In genomic region chr5:175967471-175968372, GRCh38 we compare ENCODE assay signal across 8 cellular contexts. TPM values are rescaled to one million over a fixed set of nuclear protein-coding genes. Genes with fewer than 3 reads are reported as not detected.
DNase-seq lines count a peak whose midpoint lies in the region; ATAC-seq and TF ChIP-seq lines count a peak whose summit lies in the region.
"Not testable (repeated sequence)": the region's sequence is repeated elsewhere in the genome, so short reads cannot be mapped to it uniquely, and the experiment has no call there.

THOC3 (minus strand) TSS chr5:175968315; CDS start chr5:175968208, 107 bp downstream.

- DNase-seq in CD8-positive, alpha-beta memory T cell, result peak; percentile 64 to 89 (median 86)
- DNase-seq in T-helper 17 cell (peak; percentile 63 to 78 (median 65)), adipocyte (ENCODE audit: low read depth) (peak; percentile 83), globus pallidus (ENCODE audit: low spot score) (peak; percentile 67), nephron progenitor cell (peak; percentile 74)
- DNase-seq in stimulated activated CD8-positive, alpha-beta memory T cell treated with anti-CD3 and anti-CD28 coated beads, Interleukin-2, amount 100 ng/mL, for 1 hour (ENCODE audit: low read depth in 2 of 2), result peak; percentile 55 to 56

- H3K27me3 ChIP-seq in CD8-positive, alpha-beta memory T cell (ENCODE audit: insufficient read depth, low read length, poor library complexity, severe bottlenecking); adipocyte (replicated peaks; ENCODE audit: control insufficient read depth, insufficient read depth, low read length): not testable (repeated sequence)

- not testable (repeated sequence) for H3K27me3 Mint-ChIP-seq in CD8-positive, alpha-beta memory T cell; T-helper 17 cell; nephron progenitor cell (ENCODE audit: low read depth, poor library complexity)

- H3K4me3 ChIP-seq in CD8-positive, alpha-beta memory T cell (ENCODE audit: low read length), result peak within 1 kb of the TSS; percentile 55
- H3K4me3 ChIP-seq in adipocyte (ENCODE audit: low read length), result peak within 1 kb of the TSS; percentile 81

- H3K4me3 Mint-ChIP-seq in CD8-positive, alpha-beta memory T cell, result peak within 1 kb of the TSS; percentile 77 to 94 (median 79)
- H3K4me3 Mint-ChIP-seq in T-helper 17 cell (peak within 1 kb of the TSS; percentile 92), nephron progenitor cell (peak within 1 kb of the TSS; percentile 88)

- not testable (repeated sequence) for H3K4me1 Mint-ChIP-seq in CD8-positive, alpha-beta memory T cell; T-helper 17 cell; nephron progenitor cell

- H3K4me1 ChIP-seq in CD8-positive, alpha-beta memory T cell (ENCODE audit: insufficient read depth, low read length); adipocyte (ENCODE audit: control insufficient read depth, insufficient read depth, low read length): not testable (repeated sequence)

- H3K9me3 ChIP-seq in CD8-positive, alpha-beta memory T cell (ENCODE audit: low read length); T-helper 17 cell (ENCODE audit: control insufficient read depth, low read length, poor library complexity, severe bottlenecking); adipocyte (ENCODE audit: control insufficient read depth, low read length): not testable (repeated sequence)

- POLR2A ChIA-PET in CD8-positive, alpha-beta memory T cell (lab: Charles Lee), result not testable (repeated sequence)

- H3K27ac Mint-ChIP-seq in CD8-positive, alpha-beta memory T cell, result peak within 1 kb of the TSS in 3 of 8 donors; percentile 17 to 89 (median 78)
- peak within 1 kb of the TSS; percentile 88 for H3K27ac Mint-ChIP-seq in T-helper 17 cell
- H3K27ac Mint-ChIP-seq in nephron progenitor cell, result not testable (repeated sequence)

- CTCF ChIA-PET in CD8-positive, alpha-beta memory T cell (lab: Charles Lee), result not testable (repeated sequence)

- not testable (repeated sequence) for H3K27ac ChIP-seq in CD8-positive, alpha-beta memory T cell (ENCODE audit: low read depth, low read length)

- ATAC-seq in GM21390 (IDR thresholded peaks at IDR 0.05; ENCODE audit: unreplicated experiment) (peak; percentile 99), HG03460 (IDR thresholded peaks at IDR 0.05; ENCODE audit: unreplicated experiment) (peak; percentile 99), T-helper 17 cell (peak; percentile 96)

- H3K9me3 Mint-ChIP-seq in CD8-positive, alpha-beta memory T cell; nephron progenitor cell: not testable (repeated sequence)

- not testable (repeated sequence) for H3K36me3 ChIP-seq in CD8-positive, alpha-beta memory T cell (ENCODE audit: insufficient read depth, low read length); adipocyte (ENCODE audit: control insufficient read depth, insufficient read depth, low read length, severe bottlenecking)

- TF ChIP-seq CTCF in nephron progenitor cell (IDR thresholded peaks at IDR 0.05), result not testable (repeated sequence)

- not testable (repeated sequence) for H3K36me3 Mint-ChIP-seq in CD8-positive, alpha-beta memory T cell; T-helper 17 cell (ENCODE audit: low read depth); nephron progenitor cell (ENCODE audit: low read depth)

- peak within 1 kb of the TSS; percentile 78 for H3K9ac ChIP-seq in adipocyte (ENCODE audit: low read length)

RNA-seq across cellular contexts. Expression of gene THOC3, which starts in this region (rescaled TPM):
- total RNA-seq in CD8-positive, alpha-beta memory T cell, result 10 to 100 TPM; 62.0 to 63.5 TPM
- 73.0 TPM for polyA plus RNA-seq in CD8-positive, alpha-beta memory T cell
- 100 to 1,000 TPM in 1 of 2 donors, 10 to 100 TPM in 1; 71.5 to 120 TPM for total RNA-seq in T-helper 17 cell
